ENCODE assay signal across 8 cellular contexts in genomic region chr1:6613361-6614018, GRCh38. TPM values are rescaled to one million over a fixed set of nuclear protein-coding genes. Genes with fewer than 3 reads are reported as not detected.
A peak's percentile ranks its signal among the peaks of the same experiment; 100 is the strongest.
DNase-seq lines count a peak whose midpoint lies in the region; ATAC-seq and TF ChIP-seq lines count a peak whose summit lies in the region.

Gene PHF13 (plus strand): TSS chr1:6613731. CDS start chr1:6614067, 336 bp downstream.

- ATAC-seq in GM19372 (IDR thresholded peaks at IDR 0.05; ENCODE audit: low read depth, unreplicated experiment) (peak; percentile 91), HG03521 (IDR thresholded peaks at IDR 0.05; ENCODE audit: unreplicated experiment) (peak; percentile 93)

- no peak for TF ChIP-seq CTCF in coronary artery (IDR thresholded peaks at IDR 0.05)

- no peaks in the 10 kb centered on the region for H3K9me3 Mint-ChIP-seq in activated CD4-positive, alpha-beta T cell treated with anti-CD3 and anti-CD28 coated beads, Interleukin-2, amount 10 ng/mL, durations not matched to agents 7 days and 5 days

- peaks cover 7% of the 10 kb centered on the region for H3K27me3 Mint-ChIP-seq in activated CD4-positive, alpha-beta T cell treated with anti-CD3 and anti-CD28 coated beads, Interleukin-2, amount 10 ng/mL, durations not matched to agents 7 days and 5 days

- POLR2A ChIA-PET in activated CD4-positive, alpha-beta T cell treated with anti-CD3 and anti-CD28 coated beads, Interleukin-2, amount 10 ng/mL, durations not matched to agents 7 days and 5 days (lab: Charles Lee) = interaction anchor here (0.6 kb wide), 1 partner anchor 147 kb away, joined by 3 read pairs; no protein-coding TSS in a partner anchor

- H3K4me3 ChIP-seq in coronary artery = peak within 1 kb of the TSS; percentile 100

- CTCF ChIA-PET in activated CD4-positive, alpha-beta T cell treated with anti-CD3 and anti-CD28 coated beads, Interleukin-2, amount 10 ng/mL, durations not matched to agents 7 days and 5 days (lab: Charles Lee) = interaction anchor here (0.6 to 2.2 kb wide), 2 partner anchors 11 kb away, joined by 3 to 10 read pairs; partner anchors contain the start of genes KLHL21 and THAP3

- peak within 1 kb of the TSS; percentile 95 to 99 for H3K27ac ChIP-seq in coronary artery

- peaks cover 9% of the 10 kb centered on the region for H3K36me3 Mint-ChIP-seq in activated CD4-positive, alpha-beta T cell treated with anti-CD3 and anti-CD28 coated beads, Interleukin-2, amount 10 ng/mL, durations not matched to agents 7 days and 5 days (ENCODE audit: low read depth)

- H3K4me3 Mint-ChIP-seq in activated CD4-positive, alpha-beta T cell treated with anti-CD3 and anti-CD28 coated beads, Interleukin-2, amount 10 ng/mL, durations not matched to agents 7 days and 5 days = peak within 1 kb of the TSS; percentile 92

- H3K27ac Mint-ChIP-seq in activated CD4-positive, alpha-beta T cell treated with anti-CD3 and anti-CD28 coated beads, Interleukin-2, amount 10 ng/mL, durations not matched to agents 7 days and 5 days = peak within 1 kb of the TSS; percentile 90

- H3K4me1 Mint-ChIP-seq in activated CD4-positive, alpha-beta T cell treated with anti-CD3 and anti-CD28 coated beads, Interleukin-2, amount 10 ng/mL, durations not matched to agents 7 days and 5 days = peaks cover 26% of the 10 kb centered on the region

- DNase-seq in C1 segment of cervical spinal cord (lab: John Stamatoyannopoulos, UW) (peak; percentile 96 to 100 (median 99)), NCI-H69 (lab: John Stamatoyannopoulos, UW) (peak; percentile 98), coronary artery (ENCODE audit: low spot score) (peak; percentile 100), left kidney (ENCODE audit: low read depth, low spot score) (peak; percentile 100)
- peak; percentile 99 for DNase-seq in activated CD4-positive, alpha-beta T cell treated with anti-CD3 and anti-CD28 coated beads, Interleukin-2, amount 10 ng/mL, durations not matched to agents 7 days and 5 days
- peak; percentile 100 for DNase-seq in stimulated activated CD4-positive, alpha-beta T cell treated with anti-CD3 and anti-CD28 coated beads, Interleukin-1b, Interleukin-23, amount 100 ng/mL, for 48 hours

RNA-seq across cellular contexts. Expression of gene PHF13, which starts in this region (rescaled TPM):
- total RNA-seq in activated CD4-positive, alpha-beta T cell treated with anti-CD3 and anti-CD28 coated beads, Interleukin-2, amount 10 ng/mL, durations not matched to agents 7 days and 5 days = 10 to 100 TPM; 12.4 to 12.5 TPM

Comparison
In these comparisons a context has a peak if more than half of its experiments do, and no peak if none do; other contexts are left out.
1. Peak in every context shown above with its lines: DNase-seq, ATAC-seq, H3K4me3 ChIP-seq and H3K27ac ChIP-seq.